ENCODE assay signal across 29 cellular contexts in the genomic region with DNA sequence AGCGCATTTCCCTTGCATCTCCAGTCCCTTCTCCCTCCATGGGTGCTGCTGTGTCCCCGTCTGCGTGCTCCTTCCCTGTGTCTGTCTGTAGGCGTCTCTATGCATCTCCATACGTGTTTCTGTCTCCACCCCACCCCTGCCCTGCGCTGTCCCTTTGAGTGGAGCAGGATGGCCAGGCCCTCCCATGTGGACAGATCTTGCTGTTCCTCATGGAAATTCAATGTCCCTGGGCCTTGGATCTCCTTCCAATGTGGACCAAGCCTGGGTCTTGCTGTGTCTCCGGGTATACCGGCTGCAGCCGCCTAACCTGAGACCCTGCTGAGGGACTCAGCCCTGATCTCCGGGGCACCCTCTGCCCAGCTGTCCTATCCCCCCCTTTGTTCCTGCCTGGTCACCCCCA.
"Had no signal": no experiment of that assay in that cellular context is flagged by ENCODE, and none has a peak within 500 bp of the region (broad histone marks: within the 10 kb centered on the region; RNA-seq: fewer than 3 reads in every experiment).

No MANE protein-coding gene starts in this region.

- H3K36me3 ChIP-seq: ascending aorta, breast epithelium, cardiac muscle cell, colonic mucosa, esophagus squamous epithelium, gastroesophageal sphincter had no signal

- H3K9me3 Mint-ChIP-seq: activated naive CD4-positive, alpha-beta T cell treated with anti-CD3 and anti-CD28 coated beads, Interleukin-2, amount 10 ng/mL, durations not matched to agents 7 days and 5 days; activated naive CD4-positive, alpha-beta T cell treated with anti-CD3 and anti-CD28 coated beads, Interleukin-2, amount 50 U/mL, for 72 hours; activated naive CD8-positive, alpha-beta T cell treated with anti-CD3 and anti-CD28 coated beads, Interleukin-2, amount 10 ng/mL, durations not matched to agents 7 days and 5 days; activated T-cell treated with anti-CD3 and anti-CD28 coated beads, Interleukin-2, amount 50 U/mL, for 72 hours had no signal

- H3K4me1 ChIP-seq: ascending aorta, breast epithelium, colonic mucosa had no signal

- H3K9me3 ChIP-seq: ascending aorta, breast epithelium, colonic mucosa, esophagus squamous epithelium, gastroesophageal sphincter had no signal

- H3K27ac ChIP-seq: ascending aorta, breast epithelium, cardiac muscle cell, colonic mucosa, epithelial cell of prostate, esophagus squamous epithelium, gastroesophageal sphincter had no signal

- H3K4me3 Mint-ChIP-seq: activated CD4-positive, alpha-beta memory T cell treated with anti-CD3 and anti-CD28 coated beads for 36 hours; activated CD4-positive, alpha-beta T cell treated with anti-CD3 and anti-CD28 coated beads for 36 hours; activated CD4-positive, alpha-beta T cell treated with anti-CD3 and anti-CD28 coated beads, Interleukin-2, amount 10 ng/mL, durations not matched to agents 24 days and 14 days; activated naive CD4-positive, alpha-beta T cell treated with anti-CD3 and anti-CD28 coated beads, Interleukin-2, amount 10 ng/mL, durations not matched to agents 7 days and 5 days; activated naive CD8-positive, alpha-beta T cell treated with anti-CD3 and anti-CD28 coated beads, Interleukin-2, amount 10 ng/mL, durations not matched to agents 7 days and 5 days; activated T-cell treated with anti-CD3 and anti-CD28 coated beads, Interleukin-2, amount 50 U/mL, for 24 hours; activated T-cell treated with anti-CD3 and anti-CD28 coated beads, Interleukin-2, amount 50 U/mL, for 72 hours; brain had no signal

- H3K36me3 Mint-ChIP-seq: activated CD4-positive, alpha-beta memory T cell treated with anti-CD3 and anti-CD28 coated beads for 36 hours; activated naive CD4-positive, alpha-beta T cell treated with anti-CD3 and anti-CD28 coated beads, Interleukin-2, amount 10 ng/mL, durations not matched to agents 7 days and 5 days; activated naive CD4-positive, alpha-beta T cell treated with anti-CD3 and anti-CD28 coated beads, Interleukin-2, amount 50 U/mL, for 72 hours; activated naive CD8-positive, alpha-beta T cell treated with anti-CD3 and anti-CD28 coated beads, Interleukin-2, amount 10 ng/mL, durations not matched to agents 7 days and 5 days; brain had no signal

- DNase-seq: activated CD4-positive, alpha-beta memory T cell treated with anti-CD3 and anti-CD28 coated beads for 36 hours; activated CD4-positive, alpha-beta T cell treated with anti-CD3 and anti-CD28 coated beads for 36 hours; activated CD4-positive, alpha-beta T cell treated with anti-CD3 and anti-CD28 coated beads, Interleukin-2, amount 10 ng/mL, durations not matched to agents 24 days and 14 days; activated CD4-positive, CD25-positive, alpha-beta regulatory T cell; activated CD4-positive, CD25-positive, alpha-beta regulatory T cell treated with anti-CD3 and anti-CD28 coated beads, Interleukin-2, amount 50 U/mL, for 72 hours; activated CD8-positive, alpha-beta memory T cell treated with anti-CD3 and anti-CD28 coated beads, Interleukin-2, amount 50 U/mL, for 48 hours; activated gamma-delta T cell; activated naive CD4-positive, alpha-beta T cell; activated naive CD4-positive, alpha-beta T cell treated with anti-CD3 and anti-CD28 coated beads, Interleukin-2, amount 10 ng/mL, durations not matched to agents 7 days and 5 days; activated naive CD8-positive, alpha-beta T cell treated with anti-CD3 and anti-CD28 coated beads, Interleukin-2, amount 10 ng/mL, durations not matched to agents 7 days and 5 days; activated T-cell treated with anti-CD3 and anti-CD28 coated beads for 4 hours; activated T-cell treated with anti-CD3 and anti-CD28 coated beads, Interleukin-2, amount 50 U/mL, for 24 hours; activated T-cell treated with anti-CD3 and anti-CD28 coated beads, Interleukin-2, amount 50 U/mL, for 72 hours; central memory CD4-positive, alpha-beta T cell; cerebellar nuclear complex; colonic mucosa; effector CD8-positive, alpha-beta T cell; esophagus squamous epithelium; foreskin melanocyte; T-helper 2 cell had no signal

- FAIRE-seq: endometrium, endothelial cell of umbilical vein had no signal

- ATAC-seq: activated CD4-positive, alpha-beta T cell treated with anti-CD3 and anti-CD28 coated beads for 36 hours; activated naive CD4-positive, alpha-beta T cell treated with anti-CD3 and anti-CD28 coated beads, Interleukin-2, amount 50 U/mL, for 72 hours; activated T-cell treated with anti-CD3 and anti-CD28 coated beads, Interleukin-2, amount 50 U/mL, for 72 hours; gastroesophageal sphincter had no signal

- H3K27ac Mint-ChIP-seq: activated CD4-positive, alpha-beta memory T cell treated with anti-CD3 and anti-CD28 coated beads for 36 hours; activated CD4-positive, alpha-beta T cell treated with anti-CD3 and anti-CD28 coated beads for 36 hours; activated CD4-positive, alpha-beta T cell treated with anti-CD3 and anti-CD28 coated beads, Interleukin-2, amount 10 ng/mL, durations not matched to agents 24 days and 14 days; activated naive CD4-positive, alpha-beta T cell treated with anti-CD3 and anti-CD28 coated beads, Interleukin-2, amount 10 ng/mL, durations not matched to agents 7 days and 5 days; activated naive CD4-positive, alpha-beta T cell treated with anti-CD3 and anti-CD28 coated beads, Interleukin-2, amount 50 U/mL, for 72 hours; activated naive CD8-positive, alpha-beta T cell treated with anti-CD3 and anti-CD28 coated beads, Interleukin-2, amount 10 ng/mL, durations not matched to agents 7 days and 5 days; activated T-cell treated with anti-CD3 and anti-CD28 coated beads, Interleukin-2, amount 50 U/mL, for 24 hours; activated T-cell treated with anti-CD3 and anti-CD28 coated beads, Interleukin-2, amount 50 U/mL, for 72 hours had no signal

- H3K27me3 ChIP-seq: ascending aorta, breast epithelium, cardiac muscle cell, colonic mucosa had no signal

- H3K4me3 ChIP-seq: ascending aorta, breast epithelium, cardiac muscle cell, colonic mucosa, esophagus squamous epithelium, gastroesophageal sphincter had no signal
